In the genomic region with DNA sequence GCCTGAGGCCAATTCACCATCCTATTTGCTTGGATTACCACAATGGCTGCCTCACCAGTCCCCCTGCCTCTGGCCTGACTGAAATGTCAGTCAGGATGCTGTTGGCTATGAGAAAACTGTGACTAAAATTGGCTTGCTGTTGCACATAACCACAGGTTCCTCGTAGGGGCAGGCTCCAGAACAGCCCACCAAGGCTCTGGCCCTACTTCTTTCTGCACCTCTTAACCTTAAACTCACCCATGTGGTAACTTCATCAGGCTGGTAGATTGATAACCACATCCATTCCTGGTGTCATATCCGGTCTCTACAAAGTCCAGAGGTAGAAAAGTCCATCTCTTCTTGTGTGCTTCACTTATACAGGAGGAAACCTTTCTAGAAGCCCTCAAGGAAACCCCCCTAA, we compare ENCODE assay signal across 23 cellular contexts.
"Had no signal": no experiment of that assay in that cellular context is flagged by ENCODE, and none has a peak within 500 bp of the region (broad histone marks: within the 10 kb centered on the region; RNA-seq: fewer than 3 reads in every experiment).

No MANE protein-coding gene starts in this region.

- H3K27ac Mint-ChIP-seq: endodermal cell; stimulated activated naive B cell treated with anti-CD40 and anti-IgM and Interleukin-4, amounts not matched to agents 10 μg/mL and 1 μg/mL and 100 μg/mL, for 72 hours; stimulated activated naive CD8-positive, alpha-beta T cell treated with anti-CD3 and anti-CD28 coated beads, Interleukin-15, amount 100 ng/mL, for 72 hours had no signal

- H3K36me3 Mint-ChIP-seq: stimulated activated naive B cell treated with anti-CD40 and anti-IgM and Interleukin-4, amounts not matched to agents 10 μg/mL and 1 μg/mL and 100 μg/mL, for 72 hours had no signal

- H3K9me3 Mint-ChIP-seq: naive B cell; stimulated activated naive B cell treated with anti-CD40 and anti-IgM and Interleukin-4, amounts not matched to agents 10 μg/mL and 1 μg/mL and 100 μg/mL, for 72 hours had no signal

- DNase-seq: colonic mucosa; dermis blood vessel endothelial cell; endodermal cell; erythroblast; foreskin melanocyte; head of caudate nucleus; left colon; left ventricle myocardium superior; mesenchymal stem cell; naive B cell; psoas muscle; retina; right lobe of liver; spleen; stimulated activated CD4-positive, alpha-beta T cell treated with anti-CD3 and anti-CD28 coated beads, Interleukin-15, amount 100 ng/mL, for 24 hours; stimulated activated CD4-positive, alpha-beta T cell treated with anti-CD3 and anti-CD28 coated beads, Interleukin-1b, Interleukin-23, amount 100 ng/mL, for 48 hours; stimulated activated CD4-positive, alpha-beta T cell treated with anti-CD3 and anti-CD28 coated beads, Interleukin-4, amount 100 ng/mL, for 24 hours; stimulated activated naive B cell treated with anti-CD40 and anti-IgM and Interleukin-4, amounts not matched to agents 10 μg/mL and 1 μg/mL and 100 μg/mL, for 72 hours; stimulated activated naive CD8-positive, alpha-beta T cell treated with anti-CD3 and anti-CD28 coated beads, Interleukin-15, amount 100 ng/mL, for 72 hours; testis had no signal

- H3K4me1 Mint-ChIP-seq: naive B cell had no signal

- H3K4me3 Mint-ChIP-seq: endodermal cell; naive B cell; stimulated activated naive B cell treated with anti-CD40 and anti-IgM and Interleukin-4, amounts not matched to agents 10 μg/mL and 1 μg/mL and 100 μg/mL, for 72 hours; stimulated activated naive CD8-positive, alpha-beta T cell treated with anti-CD3 and anti-CD28 coated beads, Interleukin-15, amount 100 ng/mL, for 72 hours had no signal

- H3K4me3 ChIP-seq: colonic mucosa, hepatocyte, lung, psoas muscle, right lobe of liver, spleen, testis, tibial nerve had no signal

- ATAC-seq: left colon; left ventricle myocardium superior; psoas muscle; right lobe of liver; stimulated activated naive B cell treated with anti-CD40 and anti-IgM and Interleukin-4, amounts not matched to agents 10 μg/mL and 1 μg/mL and 100 μg/mL, for 72 hours; stimulated activated naive CD8-positive, alpha-beta T cell treated with anti-CD3 and anti-CD28 coated beads, Interleukin-15, amount 100 ng/mL, for 72 hours had no signal
